Comparison of ENCODE assay signal across 1 cellular context in genomic region chr11:698493-699115, GRCh38.
A peak's percentile ranks its signal among the peaks of the same experiment; 100 is the strongest.
TF ChIP-seq lines count a peak whose summit lies in the region.

No MANE protein-coding gene starts in this region.

TF ChIP-seq in HepG2, 621 proteins besides CTCF, POLR2A, EP300 and RAD21:
- TF ChIP-seq, protein P1, sequence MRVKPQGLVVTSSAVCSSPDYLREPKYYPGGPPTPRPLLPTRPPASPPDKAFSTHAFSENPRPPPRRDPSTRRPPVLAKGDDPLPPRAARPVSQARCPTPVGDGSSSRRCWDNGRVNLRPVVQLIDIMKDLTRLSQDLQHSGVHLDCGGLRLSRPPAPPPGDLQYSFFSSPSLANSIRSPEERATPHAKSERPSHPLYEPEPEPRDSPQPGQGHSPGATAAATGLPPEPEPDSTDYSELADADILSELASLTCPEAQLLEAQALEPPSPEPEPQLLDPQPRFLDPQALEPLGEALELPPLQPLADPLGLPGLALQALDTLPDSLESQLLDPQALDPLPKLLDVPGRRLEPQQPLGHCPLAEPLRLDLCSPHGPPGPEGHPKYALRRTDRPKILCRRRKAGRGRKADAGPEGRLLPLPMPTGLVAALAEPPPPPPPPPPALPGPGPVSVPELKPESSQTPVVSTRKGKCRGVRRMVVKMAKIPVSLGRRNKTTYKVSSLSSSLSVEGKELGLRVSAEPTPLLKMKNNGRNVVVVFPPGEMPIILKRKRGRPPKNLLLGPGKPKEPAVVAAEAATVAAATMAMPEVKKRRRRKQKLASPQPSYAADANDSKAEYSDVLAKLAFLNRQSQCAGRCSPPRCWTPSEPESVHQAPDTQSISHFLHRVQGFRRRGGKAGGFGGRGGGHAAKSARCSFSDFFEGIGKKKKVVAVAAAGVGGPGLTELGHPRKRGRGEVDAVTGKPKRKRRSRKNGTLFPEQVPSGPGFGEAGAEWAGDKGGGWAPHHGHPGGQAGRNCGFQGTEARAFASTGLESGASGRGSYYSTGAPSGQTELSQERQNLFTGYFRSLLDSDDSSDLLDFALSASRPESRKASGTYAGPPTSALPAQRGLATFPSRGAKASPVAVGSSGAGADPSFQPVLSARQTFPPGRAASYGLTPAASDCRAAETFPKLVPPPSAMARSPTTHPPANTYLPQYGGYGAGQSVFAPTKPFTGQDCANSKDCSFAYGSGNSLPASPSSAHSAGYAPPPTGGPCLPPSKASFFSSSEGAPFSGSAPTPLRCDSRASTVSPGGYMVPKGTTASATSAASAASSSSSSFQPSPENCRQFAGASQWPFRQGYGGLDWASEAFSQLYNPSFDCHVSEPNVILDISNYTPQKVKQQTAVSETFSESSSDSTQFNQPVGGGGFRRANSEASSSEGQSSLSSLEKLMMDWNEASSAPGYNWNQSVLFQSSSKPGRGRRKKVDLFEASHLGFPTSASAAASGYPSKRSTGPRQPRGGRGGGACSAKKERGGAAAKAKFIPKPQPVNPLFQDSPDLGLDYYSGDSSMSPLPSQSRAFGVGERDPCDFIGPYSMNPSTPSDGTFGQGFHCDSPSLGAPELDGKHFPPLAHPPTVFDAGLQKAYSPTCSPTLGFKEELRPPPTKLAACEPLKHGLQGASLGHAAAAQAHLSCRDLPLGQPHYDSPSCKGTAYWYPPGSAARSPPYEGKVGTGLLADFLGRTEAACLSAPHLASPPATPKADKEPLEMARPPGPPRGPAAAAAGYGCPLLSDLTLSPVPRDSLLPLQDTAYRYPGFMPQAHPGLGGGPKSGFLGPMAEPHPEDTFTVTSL (CRISPR knock-in tag; IDR thresholded peaks at IDR 0.05; ENCODE audit: borderline replicate concordance) = no peak
- no peak for TF ChIP-seq ZNF644 (CRISPR knock-in tag; IDR thresholded peaks at IDR 0.05; ENCODE audit: low read depth)
- no peak for TF ChIP-seq LCORL (IDR thresholded peaks at IDR 0.05)
- no peak for TF ChIP-seq LCORL (CRISPR knock-in tag; IDR thresholded peaks at IDR 0.05)
- peak; percentile 32 for TF ChIP-seq AGO1 (IDR thresholded peaks at IDR 0.05; ENCODE audit: low read depth, low read length, poor library complexity, severe bottlenecking)
- no peak for TF ChIP-seq ZNF740 (CRISPR knock-in tag; IDR thresholded peaks at IDR 0.05)
- TF ChIP-seq ATF1 (CRISPR knock-in tag; IDR thresholded peaks at IDR 0.05) = no peak
- peak; percentile 66; the same call in 1 of the 2 replicates for TF ChIP-seq AKAP8 (CRISPR knock-in tag; IDR thresholded peaks at IDR 0.05)
- 0 out of 2 replicates have a peak, but pooled peaks have one; percentile 13 for TF ChIP-seq STAG1 (CRISPR knock-in tag; IDR thresholded peaks at IDR 0.05)
- 0 out of 2 replicates have a peak, but pooled peaks have one; percentile 30 for TF ChIP-seq KDM2A (CRISPR knock-in tag; IDR thresholded peaks at IDR 0.05; ENCODE audit: borderline replicate concordance, low read depth)
- TF ChIP-seq ZNF816 (CRISPR knock-in tag; IDR thresholded peaks at IDR 0.05; ENCODE audit: borderline replicate concordance) = no peak
- TF ChIP-seq ZNF749 (CRISPR knock-in tag; IDR thresholded peaks at IDR 0.05; ENCODE audit: borderline replicate concordance) = no peak
- peak; percentile 64 for TF ChIP-seq RBM22 (optimal IDR thresholded peaks at IDR 0.05; ENCODE audit: low read length)
- TF ChIP-seq, protein P2, sequence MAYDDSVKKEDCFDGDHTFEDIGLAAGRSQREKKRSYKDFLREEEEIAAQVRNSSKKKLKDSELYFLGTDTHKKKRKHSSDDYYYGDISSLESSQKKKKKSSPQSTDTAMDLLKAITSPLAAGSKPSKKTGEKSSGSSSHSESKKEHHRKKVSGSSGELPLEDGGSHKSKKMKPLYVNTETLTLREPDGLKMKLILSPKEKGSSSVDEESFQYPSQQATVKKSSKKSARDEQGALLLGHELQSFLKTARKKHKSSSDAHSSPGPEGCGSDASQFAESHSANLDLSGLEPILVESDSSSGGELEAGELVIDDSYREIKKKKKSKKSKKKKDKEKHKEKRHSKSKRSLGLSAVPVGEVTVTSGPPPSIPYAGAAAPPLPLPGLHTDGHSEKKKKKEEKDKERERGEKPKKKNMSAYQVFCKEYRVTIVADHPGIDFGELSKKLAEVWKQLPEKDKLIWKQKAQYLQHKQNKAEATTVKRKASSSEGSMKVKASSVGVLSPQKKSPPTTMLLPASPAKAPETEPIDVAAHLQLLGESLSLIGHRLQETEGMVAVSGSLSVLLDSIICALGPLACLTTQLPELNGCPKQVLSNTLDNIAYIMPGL (CRISPR knock-in tag; IDR thresholded peaks at IDR 0.05; ENCODE audit: borderline replicate concordance in 1 of 2, low read depth in 1 of 2) = 0 out of 4 replicates have a peak, but pooled peaks of 1 of the 2 experiments have one; percentile 18
- TF ChIP-seq AGO2 (optimal IDR thresholded peaks at IDR 0.05; ENCODE audit: low read depth, low read length) = peak; percentile 73
- no peak for TF ChIP-seq DZIP1 (CRISPR knock-in tag; IDR thresholded peaks at IDR 0.05)
